In genomic region chr9:113409481-113409880, GRCh38 we compare ENCODE assay signal across 1 cellular context.
TF ChIP-seq lines count a peak whose summit lies in the region.

No MANE protein-coding gene starts in this region.

TF ChIP-seq in endothelial cell of umbilical vein, 7 proteins besides CTCF, POLR2A, EP300 and RAD21 (continued from another document):
- TF ChIP-seq MAX (IDR thresholded peaks at IDR 0.05; ENCODE audit: insufficient read depth, insufficient read length): no peak
- TF ChIP-seq FOS (IDR thresholded peaks at IDR 0.05; ENCODE audit: borderline replicate concordance, insufficient read depth, low read length): no peak
